In genomic region chr6:107330190-107330589, GRCh38 we compare ENCODE assay signal across 9 cellular contexts.
DNase-seq lines count a peak whose midpoint lies in the region; ATAC-seq and FAIRE-seq lines count a peak whose summit lies in the region.
"Had no signal": no experiment of that assay in that cellular context is flagged by ENCODE, and none has a peak within 500 bp of the region (broad histone marks: within the 10 kb centered on the region; RNA-seq: fewer than 3 reads in every experiment).

No MANE protein-coding gene starts in this region.

- H3K36me3 ChIP-seq in aorta (ENCODE audit: control insufficient read depth in 1 of 2, insufficient read depth in 2 of 2, low read length in 1 of 2) = no peaks in the 10 kb centered on the region

- no peaks in the 10 kb centered on the region for H3K27me3 Mint-ChIP-seq in activated CD4-positive, alpha-beta T cell treated with anti-CD3 and anti-CD28 coated beads, Interleukin-2, amount 10 ng/mL, durations not matched to agents 24 days and 14 days
- H3K27me3 Mint-ChIP-seq in T-helper 1 cell treated with Interleukin-12 subunit alpha and Interleukin-12 subunit beta and Interleukin-4 antibody, amounts not matched to agents 30 μg/mL and 1 μg/mL, for 36 hours (ENCODE audit: low read depth) = no peaks in the 10 kb centered on the region
- no peaks in the 10 kb centered on the region for H3K27me3 Mint-ChIP-seq in stimulated activated naive CD8-positive, alpha-beta T cell treated with anti-CD3 and anti-CD28 coated beads, Interleukin-15, Interleukin-2, amounts not matched to agents 100 ng/mL and 50 ng/mL, for 24 hours
- H3K27me3 Mint-ChIP-seq: brain had no signal

- no peaks in the 10 kb centered on the region for H3K9me3 Mint-ChIP-seq in activated CD4-positive, alpha-beta T cell treated with anti-CD3 and anti-CD28 coated beads, Interleukin-2, amount 10 ng/mL, durations not matched to agents 24 days and 14 days
- no peaks in the 10 kb centered on the region for H3K9me3 Mint-ChIP-seq in T-helper 1 cell treated with Interleukin-12 subunit alpha and Interleukin-12 subunit beta and Interleukin-4 antibody, amounts not matched to agents 30 μg/mL and 1 μg/mL, for 36 hours
- no peaks in the 10 kb centered on the region for H3K9me3 Mint-ChIP-seq in stimulated activated naive CD8-positive, alpha-beta T cell treated with anti-CD3 and anti-CD28 coated beads, Interleukin-15, Interleukin-2, amounts not matched to agents 100 ng/mL and 50 ng/mL, for 24 hours

- H3K4me1 ChIP-seq in aorta (ENCODE audit: control insufficient read depth in 1 of 2, insufficient read depth in 2 of 2, low read length in 2 of 2) = peaks cover 0 to 2% of the 10 kb centered on the region in 2 donors

- WGBS in aorta, 2 donors = 80 to 83% methylated on average over 4 of the region's 4 CpGs

- peak; percentile 75 for DNase-seq in activated CD4-positive, alpha-beta T cell treated with anti-CD3 and anti-CD28 coated beads, Interleukin-2, amount 10 ng/mL, durations not matched to agents 24 days and 14 days
- no peak for DNase-seq in activated CD4-positive, alpha-beta T cell treated with anti-CD3 and anti-CD28 coated beads for 4 hours
- DNase-seq in aorta (no peak), left ventricle myocardium superior (no peak), urothelium cell line (ENCODE audit: low spot score) (no peak)

- ATAC-seq in HG02970 (IDR thresholded peaks at IDR 0.05; ENCODE audit: low FRiP score, unreplicated experiment) = peak; percentile 91
- ATAC-seq in aorta (ENCODE audit: low FRiP score) = no peak
- no peak for ATAC-seq in left ventricle myocardium superior

- H3K4me1 Mint-ChIP-seq in activated CD4-positive, alpha-beta T cell treated with anti-CD3 and anti-CD28 coated beads, Interleukin-2, amount 10 ng/mL, durations not matched to agents 24 days and 14 days = peaks cover 9% of the 10 kb centered on the region
- H3K4me1 Mint-ChIP-seq in T-helper 1 cell treated with Interleukin-12 subunit alpha and Interleukin-12 subunit beta and Interleukin-4 antibody, amounts not matched to agents 30 μg/mL and 1 μg/mL, for 36 hours (ENCODE audit: low read depth) = peaks cover 13% of the 10 kb centered on the region
- H3K4me1 Mint-ChIP-seq in stimulated activated naive CD8-positive, alpha-beta T cell treated with anti-CD3 and anti-CD28 coated beads, Interleukin-15, Interleukin-2, amounts not matched to agents 100 ng/mL and 50 ng/mL, for 24 hours (ENCODE audit: low read depth) = peaks cover 17% of the 10 kb centered on the region

- no peak overlapping the region for H3K27ac ChIP-seq in aorta (ENCODE audit: low read depth in 1 of 2, low read length in 2 of 2)

- no peak overlapping the region for H3K4me3 ChIP-seq in aorta (ENCODE audit: low read length in 2 of 2)

- peaks cover 9% of the 10 kb centered on the region for H3K36me3 Mint-ChIP-seq in activated CD4-positive, alpha-beta T cell treated with anti-CD3 and anti-CD28 coated beads, Interleukin-2, amount 10 ng/mL, durations not matched to agents 24 days and 14 days (ENCODE audit: low read depth)
- H3K36me3 Mint-ChIP-seq in T-helper 1 cell treated with Interleukin-12 subunit alpha and Interleukin-12 subunit beta and Interleukin-4 antibody, amounts not matched to agents 30 μg/mL and 1 μg/mL, for 36 hours (ENCODE audit: low read depth) = peaks cover 13% of the 10 kb centered on the region
- H3K36me3 Mint-ChIP-seq in stimulated activated naive CD8-positive, alpha-beta T cell treated with anti-CD3 and anti-CD28 coated beads, Interleukin-15, Interleukin-2, amounts not matched to agents 100 ng/mL and 50 ng/mL, for 24 hours (ENCODE audit: low read depth) = peaks cover 28% of the 10 kb centered on the region
- H3K36me3 Mint-ChIP-seq: brain had no signal

- no peak for FAIRE-seq in urothelium cell line (lab: Jason Lieb, UNC)

- H3K27me3 ChIP-seq in aorta (ENCODE audit: control insufficient read depth in 1 of 2, insufficient read depth in 2 of 2, low read length in 1 of 2) = no peaks in the 10 kb centered on the region

- H3K9me3 ChIP-seq in aorta (ENCODE audit: control insufficient read depth, low read length) = no peaks in the 10 kb centered on the region

- H3K27ac Mint-ChIP-seq in activated CD4-positive, alpha-beta T cell treated with anti-CD3 and anti-CD28 coated beads, Interleukin-2, amount 10 ng/mL, durations not matched to agents 24 days and 14 days = peak overlapping the region; percentile 35
- peak overlapping the region; percentile 9 for H3K27ac Mint-ChIP-seq in T-helper 1 cell treated with Interleukin-12 subunit alpha and Interleukin-12 subunit beta and Interleukin-4 antibody, amounts not matched to agents 30 μg/mL and 1 μg/mL, for 36 hours
- peak overlapping the region; percentile 32 for H3K27ac Mint-ChIP-seq in stimulated activated naive CD8-positive, alpha-beta T cell treated with anti-CD3 and anti-CD28 coated beads, Interleukin-15, Interleukin-2, amounts not matched to agents 100 ng/mL and 50 ng/mL, for 24 hours
- H3K27ac Mint-ChIP-seq: brain had no signal

- intact Hi-C loops in activated CD4-positive, alpha-beta T cell treated with anti-CD3 and anti-CD28 coated beads, Interleukin-2, amount 10 ng/mL, durations not matched to agents 24 days and 14 days (cut with micrococcal nuclease) = no loop called here
- intact Hi-C loops in aorta (cut with DNase I) (no loop called here), left ventricle myocardium superior (cut with micrococcal nuclease) (no loop called here)

- no peak overlapping the region for H3K4me3 Mint-ChIP-seq in activated CD4-positive, alpha-beta T cell treated with anti-CD3 and anti-CD28 coated beads, Interleukin-2, amount 10 ng/mL, durations not matched to agents 24 days and 14 days
- H3K4me3 Mint-ChIP-seq in T-helper 1 cell treated with Interleukin-12 subunit alpha and Interleukin-12 subunit beta and Interleukin-4 antibody, amounts not matched to agents 30 μg/mL and 1 μg/mL, for 36 hours = no peak overlapping the region
- H3K4me3 Mint-ChIP-seq in stimulated activated naive CD8-positive, alpha-beta T cell treated with anti-CD3 and anti-CD28 coated beads, Interleukin-15, Interleukin-2, amounts not matched to agents 100 ng/mL and 50 ng/mL, for 24 hours = peak overlapping the region; percentile 6
- H3K4me3 Mint-ChIP-seq: brain had no signal
